9 cellular contexts compared by ENCODE assay signal in the genomic region with DNA sequence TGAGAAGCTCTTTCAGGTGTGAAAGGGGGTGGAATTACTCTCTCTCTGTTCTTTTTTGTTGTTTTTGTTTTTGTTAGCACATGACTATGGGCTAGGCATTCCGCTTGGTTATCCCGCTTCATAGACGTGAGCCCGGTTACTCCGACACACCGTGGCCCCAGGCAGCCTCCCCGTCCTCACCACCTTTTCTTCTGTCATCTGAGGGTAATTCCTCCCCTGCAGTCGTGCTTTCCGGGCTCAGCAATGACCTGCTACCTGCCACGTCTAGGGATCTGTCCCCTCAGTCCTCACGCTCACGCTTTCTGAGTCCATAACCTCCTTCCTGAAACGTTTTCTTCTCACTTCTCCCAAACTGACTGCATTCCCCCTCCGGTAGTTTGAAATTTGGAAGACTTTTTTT. TPM values are rescaled to one million over a fixed set of nuclear protein-coding genes. Genes with fewer than 3 reads are reported as not detected.
DNase-seq lines count a peak whose midpoint lies in the region; TF ChIP-seq lines count a peak whose summit lies in the region.
"Had no signal": no experiment of that assay in that cellular context is flagged by ENCODE, and none has a peak within 500 bp of the region (broad histone marks: within the 10 kb centered on the region; RNA-seq: fewer than 3 reads in every experiment).

No MANE protein-coding gene starts in this region.

- POLR2A ChIA-PET in Caco-2 (lab: Charles Lee) = interaction anchor here (0.6 to 1.0 kb wide), 2 partner anchors 72 to 445 kb away, joined by 4 to 5 read pairs; a partner anchor contains a TSS

- peaks cover 12% of the 10 kb centered on the region; the same call in 1 of the 2 replicates for H3F3A ChIP-seq in SU-DHL-6 (ENCODE audit: insufficient read depth)

- peaks cover 21% of the 10 kb centered on the region for H3K4me1 ChIP-seq in Caco-2
- no peaks in the 10 kb centered on the region for H3K4me1 ChIP-seq in endocrine pancreas (ENCODE audit: control insufficient read depth, insufficient read depth, low read length)

- DNase-seq in Caco-2 (peak in 1 of 2 experiments; percentile 9), osteocyte (ENCODE audit: extremely low spot score, unreplicated experiment) (no peak), EL (no peak), NCI-H1436 treated with DMSO at 0.1 percent for 48 hours (lab: John Stamatoyannopoulos, UW) (no peak), OCI-M1 (lab: John Stamatoyannopoulos, UW) (no peak), NCI-H187 treated with DMSO at 0.1 percent for 48 hours (lab: John Stamatoyannopoulos, UW) (no peak)

- H3K27ac Mint-ChIP-seq in Caco-2 (ENCODE audit: unreplicated experiment) (peak overlapping the region; percentile 73), osteocyte (ENCODE audit: unreplicated experiment) (peak overlapping the region; percentile 39)

- peak overlapping the region; percentile 92 for H3K4me3 Mint-ChIP-seq in Caco-2 (ENCODE audit: unreplicated experiment)
- H3K4me3 Mint-ChIP-seq in osteocyte (ENCODE audit: unreplicated experiment) = peak overlapping the region; percentile 79

- intact Hi-C loops in Caco-2 (cut with micrococcal nuclease; ENCODE audit: unreplicated experiment) = loop anchor here (10.0 kb wide), 1 partner anchor 472 kb away; a partner anchor contains a TSS

- peaks cover 32% of the 10 kb centered on the region for H3K79me2 ChIP-seq in SU-DHL-6 (ENCODE audit: insufficient read depth, low read length)

- no TSS peak for BruUV-seq in Caco-2 (replicated peaks; lab: Mats Ljungman, UMichigan)

- H3K27ac ChIP-seq in SU-DHL-6 (ENCODE audit: low read depth, low read length) = no peak overlapping the region

- H3K36me3 Mint-ChIP-seq in Caco-2 (ENCODE audit: insufficient read depth, unreplicated experiment) (peaks cover 33% of the 10 kb centered on the region), osteocyte (ENCODE audit: unreplicated experiment) (peaks cover 12% of the 10 kb centered on the region)

- H3K4me1 Mint-ChIP-seq in Caco-2 (ENCODE audit: low read depth, unreplicated experiment) = peaks cover 32% of the 10 kb centered on the region
- peaks cover 35% of the 10 kb centered on the region for H3K4me1 Mint-ChIP-seq in osteocyte (ENCODE audit: unreplicated experiment)

- no peaks in the 10 kb centered on the region for H4K20me1 ChIP-seq in SU-DHL-6 (ENCODE audit: low read depth, low read length)

- H3K27me3 Mint-ChIP-seq in Caco-2 (ENCODE audit: insufficient read depth, unreplicated experiment) (no peaks in the 10 kb centered on the region), osteocyte (ENCODE audit: unreplicated experiment) (peaks cover 7% of the 10 kb centered on the region)

- H3K9me3 ChIP-seq in Caco-2 = no peaks in the 10 kb centered on the region
- H3K9me3 ChIP-seq in SU-DHL-6 (ENCODE audit: insufficient read depth, low read length) = no peaks in the 10 kb centered on the region
- no peaks in the 10 kb centered on the region for H3K9me3 ChIP-seq in endocrine pancreas (ENCODE audit: control insufficient read depth, low read length)
- H3K9me3 ChIP-seq: HAP-1 had no signal

- TF ChIP-seq CTCF in Caco-2 (IDR thresholded peaks at IDR 0.05; ENCODE audit: insufficient read depth in 1 of 2, low read depth in 1 of 2, low read length in 1 of 2, severe bottlenecking in 1 of 2, unreplicated experiment in 1 of 2) = no peak
- no peak for TF ChIP-seq CTCF in SU-DHL-6 (IDR thresholded peaks at IDR 0.05; ENCODE audit: insufficient read depth, low read length, poor library complexity, severe bottlenecking)
- no peak for TF ChIP-seq CTCF in osteocyte (IDR thresholded peaks at IDR 0.05)

- no peaks in the 10 kb centered on the region for H3K9me2 ChIP-seq in SU-DHL-6 (replicated peaks; ENCODE audit: insufficient read depth, low read length)

- H3K4me2 ChIP-seq in SU-DHL-6 (ENCODE audit: low read depth, low read length, poor library complexity, severe bottlenecking) = peak overlapping the region; percentile 68

- no peaks in the 10 kb centered on the region for H3K9me3 Mint-ChIP-seq in Caco-2 (ENCODE audit: unreplicated experiment)
- no peaks in the 10 kb centered on the region for H3K9me3 Mint-ChIP-seq in osteocyte (ENCODE audit: unreplicated experiment)

- H3K36me3 ChIP-seq in Caco-2 (ENCODE audit: control insufficient read depth, insufficient read depth, low read length) (no peaks in the 10 kb centered on the region), SU-DHL-6 (ENCODE audit: low read length) (no peaks in the 10 kb centered on the region), endocrine pancreas (ENCODE audit: control insufficient read depth, insufficient read depth, low read length) (no peaks in the 10 kb centered on the region)

- CTCF ChIA-PET in Caco-2 (lab: Charles Lee) = interaction anchor here (0.6 to 0.8 kb wide), 3 partner anchors 45 to 70 kb away, joined by 3 to 13 read pairs (median 4); a partner anchor contains a TSS

- H3K9ac ChIP-seq in SU-DHL-6 (ENCODE audit: low read length) (peak overlapping the region; percentile 41), endocrine pancreas (ENCODE audit: control insufficient read depth, insufficient read depth, low read length) (no peak overlapping the region)

- H3K4me3 ChIP-seq in Caco-2 (ENCODE audit: low read depth, low read length) = peak overlapping the region; percentile 43
- H3K4me3 ChIP-seq in SU-DHL-6 (ENCODE audit: insufficient read depth, low read length, poor library complexity, severe bottlenecking) = peak overlapping the region; percentile 45
- H3K4me3 ChIP-seq in endocrine pancreas (ENCODE audit: control insufficient read depth, insufficient read depth, low read length) = peak overlapping the region; percentile 60

- H2AFZ ChIP-seq in SU-DHL-6 (ENCODE audit: low read depth, low read length, severe bottlenecking) = peak overlapping the region; percentile 87

- H3K27me3 ChIP-seq in Caco-2 (replicated peaks; ENCODE audit: control insufficient read depth, insufficient read depth, low read length) (no peaks in the 10 kb centered on the region), SU-DHL-6 (ENCODE audit: low read length) (no peaks in the 10 kb centered on the region), endocrine pancreas (ENCODE audit: control insufficient read depth, insufficient read depth, low read length) (no peaks in the 10 kb centered on the region)

RNA-seq across cellular contexts. Expression of a gene that starts 0.7 kb away (rescaled TPM):
- total RNA-seq in Caco-2 (2022) (49.3 and 56.6 TPM in 2 replicates), osteocyte (55.5 and 61.1 TPM in 2 replicates)
